In the genomic region with DNA sequence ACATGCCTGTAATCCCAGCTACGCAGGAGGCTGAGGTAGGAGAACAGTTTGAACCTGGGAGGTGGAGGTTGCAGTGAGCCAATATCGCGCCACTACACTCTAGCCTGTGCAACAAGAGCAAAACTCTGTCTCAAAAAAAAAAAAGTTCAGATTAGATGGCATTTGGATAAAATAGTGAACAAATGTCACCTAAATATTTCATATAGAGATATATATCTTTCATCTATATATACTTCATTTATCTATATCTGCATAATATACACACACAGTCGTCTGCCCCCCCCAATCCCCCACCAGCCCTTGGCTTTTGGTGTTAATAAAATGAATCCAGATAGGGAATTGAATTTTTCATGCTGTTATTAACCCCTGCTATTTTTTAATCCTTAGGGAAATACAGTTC, we compare ENCODE assay signal across 1 cellular context.
TF ChIP-seq lines count a peak whose summit lies in the region.

No MANE protein-coding gene starts in this region.

TF ChIP-seq in HEK293, 187 proteins besides CTCF, POLR2A, EP300 and RAD21 (continued from another document):
- TF ChIP-seq, protein P1, sequence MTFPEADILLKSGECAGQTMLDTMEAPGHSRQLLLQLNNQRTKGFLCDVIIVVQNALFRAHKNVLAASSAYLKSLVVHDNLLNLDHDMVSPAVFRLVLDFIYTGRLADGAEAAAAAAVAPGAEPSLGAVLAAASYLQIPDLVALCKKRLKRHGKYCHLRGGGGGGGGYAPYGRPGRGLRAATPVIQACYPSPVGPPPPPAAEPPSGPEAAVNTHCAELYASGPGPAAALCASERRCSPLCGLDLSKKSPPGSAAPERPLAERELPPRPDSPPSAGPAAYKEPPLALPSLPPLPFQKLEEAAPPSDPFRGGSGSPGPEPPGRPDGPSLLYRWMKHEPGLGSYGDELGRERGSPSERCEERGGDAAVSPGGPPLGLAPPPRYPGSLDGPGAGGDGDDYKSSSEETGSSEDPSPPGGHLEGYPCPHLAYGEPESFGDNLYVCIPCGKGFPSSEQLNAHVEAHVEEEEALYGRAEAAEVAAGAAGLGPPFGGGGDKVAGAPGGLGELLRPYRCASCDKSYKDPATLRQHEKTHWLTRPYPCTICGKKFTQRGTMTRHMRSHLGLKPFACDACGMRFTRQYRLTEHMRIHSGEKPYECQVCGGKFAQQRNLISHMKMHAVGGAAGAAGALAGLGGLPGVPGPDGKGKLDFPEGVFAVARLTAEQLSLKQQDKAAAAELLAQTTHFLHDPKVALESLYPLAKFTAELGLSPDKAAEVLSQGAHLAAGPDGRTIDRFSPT (tag by site-specific recombination; IDR thresholded peaks at IDR 0.05): no peak
- TF ChIP-seq ZNF521 (tag by site-specific recombination; IDR thresholded peaks at IDR 0.05): no peak
- TF ChIP-seq ZNF366 (tag by site-specific recombination; conservative IDR thresholded peaks at IDR 0.05): no peak
- TF ChIP-seq, protein P2, sequence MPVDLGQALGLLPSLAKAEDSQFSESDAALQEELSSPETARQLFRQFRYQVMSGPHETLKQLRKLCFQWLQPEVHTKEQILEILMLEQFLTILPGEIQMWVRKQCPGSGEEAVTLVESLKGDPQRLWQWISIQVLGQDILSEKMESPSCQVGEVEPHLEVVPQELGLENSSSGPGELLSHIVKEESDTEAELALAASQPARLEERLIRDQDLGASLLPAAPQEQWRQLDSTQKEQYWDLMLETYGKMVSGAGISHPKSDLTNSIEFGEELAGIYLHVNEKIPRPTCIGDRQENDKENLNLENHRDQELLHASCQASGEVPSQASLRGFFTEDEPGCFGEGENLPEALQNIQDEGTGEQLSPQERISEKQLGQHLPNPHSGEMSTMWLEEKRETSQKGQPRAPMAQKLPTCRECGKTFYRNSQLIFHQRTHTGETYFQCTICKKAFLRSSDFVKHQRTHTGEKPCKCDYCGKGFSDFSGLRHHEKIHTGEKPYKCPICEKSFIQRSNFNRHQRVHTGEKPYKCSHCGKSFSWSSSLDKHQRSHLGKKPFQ (tag by site-specific recombination; IDR thresholded peaks at IDR 0.05): no peak
- TF ChIP-seq ZNF514 (tag by site-specific recombination; IDR thresholded peaks at IDR 0.05): no peak
- TF ChIP-seq, protein P3, sequence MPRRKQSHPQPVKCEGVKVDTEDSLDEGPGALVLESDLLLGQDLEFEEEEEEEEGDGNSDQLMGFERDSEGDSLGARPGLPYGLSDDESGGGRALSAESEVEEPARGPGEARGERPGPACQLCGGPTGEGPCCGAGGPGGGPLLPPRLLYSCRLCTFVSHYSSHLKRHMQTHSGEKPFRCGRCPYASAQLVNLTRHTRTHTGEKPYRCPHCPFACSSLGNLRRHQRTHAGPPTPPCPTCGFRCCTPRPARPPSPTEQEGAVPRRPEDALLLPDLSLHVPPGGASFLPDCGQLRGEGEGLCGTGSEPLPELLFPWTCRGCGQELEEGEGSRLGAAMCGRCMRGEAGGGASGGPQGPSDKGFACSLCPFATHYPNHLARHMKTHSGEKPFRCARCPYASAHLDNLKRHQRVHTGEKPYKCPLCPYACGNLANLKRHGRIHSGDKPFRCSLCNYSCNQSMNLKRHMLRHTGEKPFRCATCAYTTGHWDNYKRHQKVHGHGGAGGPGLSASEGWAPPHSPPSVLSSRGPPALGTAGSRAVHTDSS (tag by site-specific recombination; IDR thresholded peaks at IDR 0.05): no peak
- TF ChIP-seq ZNF169 (tag by site-specific recombination; IDR thresholded peaks at IDR 0.05): no peak
